ENCODE assay signal across 8 cellular contexts in genomic region chr2:100105678-100106054, GRCh38. TPM values are rescaled to one million over a fixed set of nuclear protein-coding genes. Genes with fewer than 3 reads are reported as not detected.
DNase-seq lines count a peak whose midpoint lies in the region; ATAC-seq, FAIRE-seq and TF ChIP-seq lines count a peak whose summit lies in the region.

No MANE protein-coding gene starts in this region.

- DNase-seq in activated CD4-positive, alpha-beta T cell treated with anti-CD3 and anti-CD28 coated beads, Interleukin-2, amount 10 ng/mL, durations not matched to agents 24 days and 14 days = peak; percentile 38
- no peak for DNase-seq in activated CD4-positive, alpha-beta T cell treated with anti-CD3 and anti-CD28 coated beads, Interleukin-2, amount 50 U/mL, for 4 hours
- DNase-seq in astrocyte (ENCODE audit: low read depth) (no peak), thoracic aorta (ENCODE audit: low spot score) (no peak)
- no peak for DNase-seq in stimulated activated CD4-positive, alpha-beta T cell treated with anti-CD3 and anti-CD28 coated beads, Interleukin-12 subunit alpha, Interleukin-12 subunit beta, amount 100 ng/mL, for 4 hours
- DNase-seq in stimulated activated CD4-positive, alpha-beta T cell treated with anti-CD3 and anti-CD28 coated beads, Interleukin-1b, Interleukin-23, amount 100 ng/mL, for 48 hours = no peak

- no peak overlapping the region for H3K27ac Mint-ChIP-seq in activated CD4-positive, alpha-beta T cell treated with anti-CD3 and anti-CD28 coated beads, Interleukin-2, amount 10 ng/mL, durations not matched to agents 24 days and 14 days
- H3K27ac Mint-ChIP-seq in astrocyte (ENCODE audit: unreplicated experiment) = peak overlapping the region; percentile 50

- H3K4me3 ChIP-seq in astrocyte (ENCODE audit: insufficient read depth, low read depth, low read length) = peak overlapping the region; percentile 67
- peak overlapping the region in 2 of 3 donors; percentile 64 to 90 for H3K4me3 ChIP-seq in liver (ENCODE audit: low read depth in 1 of 3, low read length in 3 of 3)
- peak overlapping the region; percentile 78 for H3K4me3 ChIP-seq in thoracic aorta

- WGBS in liver = 75% methylated on average over 12 of the region's 12 CpGs

- H3K27me3 ChIP-seq in astrocyte (ENCODE audit: insufficient read depth, low read length) = no peaks in the 10 kb centered on the region
- no peaks in the 10 kb centered on the region for H3K27me3 ChIP-seq in liver (ENCODE audit: control insufficient read depth in 4 of 4, insufficient read depth in 4 of 4, low read length in 3 of 4)
- H3K27me3 ChIP-seq in thoracic aorta (replicated peaks; ENCODE audit: insufficient read depth) = no peaks in the 10 kb centered on the region

- H4K20me1 ChIP-seq in astrocyte (ENCODE audit: insufficient read depth, low read length) = no peaks in the 10 kb centered on the region

- H3K27ac ChIP-seq in astrocyte (ENCODE audit: low read depth, low read length) (no peak overlapping the region), liver (ENCODE audit: low read depth in 1 of 2, low read length in 2 of 2) (no peak overlapping the region), thoracic aorta (no peak overlapping the region)

- no peaks in the 10 kb centered on the region for H3K36me3 Mint-ChIP-seq in activated CD4-positive, alpha-beta T cell treated with anti-CD3 and anti-CD28 coated beads, Interleukin-2, amount 10 ng/mL, durations not matched to agents 24 days and 14 days (ENCODE audit: low read depth)
- no peaks in the 10 kb centered on the region for H3K36me3 Mint-ChIP-seq in astrocyte (ENCODE audit: low read depth, unreplicated experiment)

- H3K9me3 ChIP-seq in astrocyte (ENCODE audit: insufficient read depth, low read depth, low read length) (no peaks in the 10 kb centered on the region), liver (ENCODE audit: control insufficient read depth in 4 of 4, low read length in 3 of 4) (no peaks in the 10 kb centered on the region), thoracic aorta (no peaks in the 10 kb centered on the region)

- peak overlapping the region; percentile 43 for H2AFZ ChIP-seq in astrocyte (ENCODE audit: low read depth, low read length)

- TF ChIP-seq RAD21 in liver (IDR thresholded peaks at IDR 0.05) = no peak

- no peaks in the 10 kb centered on the region for H3K9me3 Mint-ChIP-seq in activated CD4-positive, alpha-beta T cell treated with anti-CD3 and anti-CD28 coated beads, Interleukin-2, amount 10 ng/mL, durations not matched to agents 24 days and 14 days
- H3K9me3 Mint-ChIP-seq in astrocyte (ENCODE audit: unreplicated experiment) = no peaks in the 10 kb centered on the region

- H3K4me1 ChIP-seq in astrocyte (ENCODE audit: insufficient read depth, low read length) = peaks cover 14% of the 10 kb centered on the region
- H3K4me1 ChIP-seq in liver (ENCODE audit: control insufficient read depth in 4 of 4, insufficient read depth in 4 of 4, low read length in 3 of 4) = peaks cover 4 to 7% (median 4%) of the 10 kb centered on the region in 4 donors
- peaks cover 3 to 16% of the 10 kb centered on the region in 2 donors for H3K4me1 ChIP-seq in thoracic aorta (ENCODE audit: control insufficient read depth in 1 of 2, low read depth in 2 of 2)

- peak overlapping the region; percentile 68 for H3K9ac ChIP-seq in astrocyte (ENCODE audit: low read length)
- no peak overlapping the region for H3K9ac ChIP-seq in liver (ENCODE audit: low read depth in 1 of 2, low read length in 2 of 2)

- no peak for FAIRE-seq in astrocyte (lab: Jason Lieb, UNC)

- ATAC-seq in thoracic aorta (ENCODE audit: insufficient number of reproducible peaks, low FRiP score, low read depth) (no peak), HG02973 (IDR thresholded peaks at IDR 0.05; ENCODE audit: unreplicated experiment) (no peak)

- H3K36me3 ChIP-seq in astrocyte (ENCODE audit: insufficient read depth, low read length) = no peaks in the 10 kb centered on the region
- H3K36me3 ChIP-seq in liver (ENCODE audit: control insufficient read depth in 4 of 4, insufficient read depth in 3 of 4, low read depth in 1 of 4, low read length in 3 of 4) = no peaks in the 10 kb centered on the region
- no peaks in the 10 kb centered on the region for H3K36me3 ChIP-seq in thoracic aorta

- H3K79me2 ChIP-seq in astrocyte (ENCODE audit: insufficient read depth, low read length) = no peaks in the 10 kb centered on the region

- H3K4me3 Mint-ChIP-seq in activated CD4-positive, alpha-beta T cell treated with anti-CD3 and anti-CD28 coated beads, Interleukin-2, amount 10 ng/mL, durations not matched to agents 24 days and 14 days = peak overlapping the region; percentile 75
- peak overlapping the region; percentile 88 for H3K4me3 Mint-ChIP-seq in astrocyte (ENCODE audit: unreplicated experiment)

- no peak for TF ChIP-seq CTCF in astrocyte (IDR thresholded peaks at IDR 0.05; ENCODE audit: insufficient read depth, low read depth, low read length)
- TF ChIP-seq CTCF in liver (IDR thresholded peaks at IDR 0.05; ENCODE audit: low read depth, low read length, missing input control) = no peak
- TF ChIP-seq CTCF in thoracic aorta (IDR thresholded peaks at IDR 0.05) = no peak

- H3K27me3 Mint-ChIP-seq in activated CD4-positive, alpha-beta T cell treated with anti-CD3 and anti-CD28 coated beads, Interleukin-2, amount 10 ng/mL, durations not matched to agents 24 days and 14 days = peaks cover 24% of the 10 kb centered on the region
- H3K27me3 Mint-ChIP-seq in astrocyte (ENCODE audit: low read depth, unreplicated experiment) = peaks cover 25% of the 10 kb centered on the region

- H3K4me1 Mint-ChIP-seq in activated CD4-positive, alpha-beta T cell treated with anti-CD3 and anti-CD28 coated beads, Interleukin-2, amount 10 ng/mL, durations not matched to agents 24 days and 14 days = peaks cover 4% of the 10 kb centered on the region
- H3K4me1 Mint-ChIP-seq in astrocyte (ENCODE audit: low read depth, unreplicated experiment) = peaks cover 16% of the 10 kb centered on the region

- peak overlapping the region; percentile 83 for H3K4me2 ChIP-seq in astrocyte (ENCODE audit: low read length)

- intact Hi-C loops in activated CD4-positive, alpha-beta T cell treated with anti-CD3 and anti-CD28 coated beads, Interleukin-2, amount 10 ng/mL, durations not matched to agents 24 days and 14 days (cut with micrococcal nuclease) = loop anchor here (5.0 kb wide), 1 partner anchor 37 kb away; the partner anchor contains the start of gene AFF3

TF ChIP-seq in liver, 16 proteins besides CTCF, POLR2A, EP300 and RAD21 (continues in another document):
- TF ChIP-seq NR2F2 (IDR thresholded peaks at IDR 0.05) (no peak), FOXA1 (IDR thresholded peaks at IDR 0.05) (no peak), SP1 (IDR thresholded peaks at IDR 0.05) (no peak), GABPA (IDR thresholded peaks at IDR 0.05 in 1 of 2, conservative IDR thresholded peaks at IDR 0.05 in 1 of 2) (no peak), EGR1 (IDR thresholded peaks at IDR 0.05; ENCODE audit: low read depth in 2 of 2) (no peak), FOXA2 (IDR thresholded peaks at IDR 0.05) (no peak), JUND (IDR thresholded peaks at IDR 0.05) (no peak), TAF1 (conservative IDR thresholded peaks at IDR 0.05) (no peak), HNF4A (conservative IDR thresholded peaks at IDR 0.05) (no peak), MAX (IDR thresholded peaks at IDR 0.05) (no peak), HNF4G (IDR thresholded peaks at IDR 0.05) (no peak), RXRA (IDR thresholded peaks at IDR 0.05) (no peak), YY1 (IDR thresholded peaks at IDR 0.05) (no peak)
- TF ChIP-seq, protein P1, sequence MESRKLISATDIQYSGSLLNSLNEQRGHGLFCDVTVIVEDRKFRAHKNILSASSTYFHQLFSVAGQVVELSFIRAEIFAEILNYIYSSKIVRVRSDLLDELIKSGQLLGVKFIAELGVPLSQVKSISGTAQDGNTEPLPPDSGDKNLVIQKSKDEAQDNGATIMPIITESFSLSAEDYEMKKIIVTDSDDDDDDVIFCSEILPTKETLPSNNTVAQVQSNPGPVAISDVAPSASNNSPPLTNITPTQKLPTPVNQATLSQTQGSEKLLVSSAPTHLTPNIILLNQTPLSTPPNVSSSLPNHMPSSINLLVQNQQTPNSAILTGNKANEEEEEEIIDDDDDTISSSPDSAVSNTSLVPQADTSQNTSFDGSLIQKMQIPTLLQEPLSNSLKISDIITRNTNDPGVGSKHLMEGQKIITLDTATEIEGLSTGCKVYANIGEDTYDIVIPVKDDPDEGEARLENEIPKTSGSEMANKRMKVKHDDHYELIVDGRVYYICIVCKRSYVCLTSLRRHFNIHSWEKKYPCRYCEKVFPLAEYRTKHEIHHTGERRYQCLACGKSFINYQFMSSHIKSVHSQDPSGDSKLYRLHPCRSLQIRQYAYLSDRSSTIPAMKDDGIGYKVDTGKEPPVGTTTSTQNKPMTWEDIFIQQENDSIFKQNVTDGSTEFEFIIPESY (IDR thresholded peaks at IDR 0.05) = no peak

RNA-seq across cellular contexts. Expression of gene AFF3, which starts 36.7 kb away (rescaled TPM):
- total RNA-seq in activated CD4-positive, alpha-beta T cell treated with anti-CD3 and anti-CD28 coated beads, Interleukin-2, amount 10 ng/mL, durations not matched to agents 24 days and 14 days = 5.7 and 5.9 TPM in 2 replicates
- total RNA-seq in astrocyte (14.7 and 24.1 TPM in 2 replicates), liver (1 to 10 TPM; 3.5 to 5.3 TPM), thoracic aorta (10 to 100 TPM in 1 of 2 donors, 1 to 10 TPM in 1; 9.9 to 20.1 TPM)
- polyA plus RNA-seq in liver = 1 to 10 TPM in 1 of 2 donors, under 1 TPM in 1; 0.48 to 1.1 TPM
